Comparison of ENCODE assay signal across 1 cellular context in the genomic region with DNA sequence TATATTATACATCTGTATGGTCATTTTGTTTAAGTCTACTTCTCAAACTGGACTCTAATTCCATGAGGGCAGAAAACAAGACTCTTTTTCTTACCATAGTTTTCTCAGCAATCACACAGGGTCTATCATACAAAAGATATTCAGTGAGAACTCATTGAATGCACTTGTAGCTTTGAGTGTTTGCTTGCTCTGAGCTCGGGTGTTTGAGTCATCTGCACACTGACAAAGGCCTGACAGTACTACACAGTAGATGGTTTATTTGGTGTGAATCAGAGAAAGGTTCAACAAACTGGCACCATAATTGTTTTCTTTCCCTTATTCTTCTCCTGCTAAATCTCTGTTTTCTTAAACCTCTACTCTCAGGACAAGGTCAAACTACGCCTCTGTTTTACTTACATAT.
TF ChIP-seq lines count a peak whose summit lies in the region.

No MANE protein-coding gene starts in this region.

TF ChIP-seq in WTC11, 78 proteins besides CTCF, POLR2A, EP300 and RAD21 (continued from another document):
- TF ChIP-seq ZNF396 (CRISPR knock-in tag; IDR thresholded peaks at IDR 0.05; ENCODE audit: borderline replicate concordance) (no peak), NR3C1 (CRISPR knock-in tag; conservative IDR thresholded peaks at IDR 0.05; ENCODE audit: low read depth) (no peak)
